In the genomic region with DNA sequence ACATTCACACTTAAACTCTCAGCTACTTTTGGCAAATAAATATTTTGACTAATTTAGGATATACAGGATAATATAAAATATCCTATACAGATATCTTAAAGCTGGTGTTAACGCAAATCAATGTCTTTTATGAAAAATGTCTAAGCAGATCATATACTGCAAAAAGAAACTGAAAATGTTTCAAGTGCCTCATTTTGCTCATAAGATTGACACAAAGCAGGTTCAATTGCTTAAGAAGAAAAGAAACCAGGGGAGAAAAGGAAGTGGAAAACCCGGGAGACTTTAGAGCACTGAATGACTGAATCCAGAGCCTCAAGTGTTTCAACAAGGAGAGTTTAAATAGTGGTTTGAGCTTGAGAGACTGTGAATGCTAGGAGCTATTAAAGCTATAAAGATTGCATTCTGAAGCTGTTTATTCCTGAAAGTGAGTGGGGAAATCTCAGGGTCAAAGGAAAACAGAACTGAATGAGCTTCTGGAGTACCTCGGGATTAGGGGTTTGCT, we compare ENCODE assay signal across 31 cellular contexts.
"Had no signal": no experiment of that assay in that cellular context is flagged by ENCODE, and none has a peak within 500 bp of the region (broad histone marks: within the 10 kb centered on the region; RNA-seq: fewer than 3 reads in every experiment).

No MANE protein-coding gene starts in this region.

- H3K4me2 ChIP-seq: smooth muscle cell had no signal

- ATAC-seq: effector memory CD8-positive, alpha-beta T cell; gastroesophageal sphincter; left cardiac atrium; stimulated activated memory B cell treated with anti-CD40 and anti-IgM and Interleukin-4, amounts not matched to agents 10 μg/mL and 1 μg/mL and 100 μg/mL, for 72 hours; stimulated activated naive CD8-positive, alpha-beta T cell treated with anti-CD3 and anti-CD28 coated beads, Interleukin-15, amount 100 ng/mL, for 72 hours had no signal

- H3K36me3 ChIP-seq: ascending aorta, gastroesophageal sphincter, right atrium auricular region, vagina had no signal

- H3K9me3 ChIP-seq: ascending aorta, gastroesophageal sphincter, right atrium auricular region, vagina had no signal

- H3K4me3 Mint-ChIP-seq: activated CD4-positive, alpha-beta memory T cell treated with anti-CD3 and anti-CD28 coated beads, Interleukin-2, amount 10 ng/mL, durations not matched to agents 7 days and 5 days; activated CD4-positive, alpha-beta T cell treated with anti-CD3 and anti-CD28 coated beads, Interleukin-2, amount 10 ng/mL, durations not matched to agents 7 days and 5 days; activated naive CD4-positive, alpha-beta T cell treated with anti-CD3 and anti-CD28 coated beads, Interleukin-2, amount 10 ng/mL, durations not matched to agents 7 days and 5 days; activated naive CD8-positive, alpha-beta T cell treated with anti-CD3 and anti-CD28 coated beads, Interleukin-2, amount 10 ng/mL, durations not matched to agents 7 days and 5 days; activated T-cell treated with anti-CD3 and anti-CD28 coated beads, Interleukin-2, amount 50 U/mL, for 24 hours; brain; effector memory CD8-positive, alpha-beta T cell; mesothelial cell of epicardium; naive B cell; neural crest cell; stimulated activated memory B cell treated with anti-CD40 and anti-IgM and Interleukin-4, amounts not matched to agents 10 μg/mL and 1 μg/mL and 100 μg/mL, for 72 hours; stimulated activated naive CD8-positive, alpha-beta T cell treated with anti-CD3 and anti-CD28 coated beads, Interleukin-15, amount 100 ng/mL, for 72 hours; type B pancreatic cell had no signal

- H3K27ac Mint-ChIP-seq: activated CD4-positive, alpha-beta memory T cell treated with anti-CD3 and anti-CD28 coated beads, Interleukin-2, amount 10 ng/mL, durations not matched to agents 7 days and 5 days; activated CD4-positive, alpha-beta T cell treated with anti-CD3 and anti-CD28 coated beads, Interleukin-2, amount 10 ng/mL, durations not matched to agents 7 days and 5 days; activated naive CD4-positive, alpha-beta T cell treated with anti-CD3 and anti-CD28 coated beads, Interleukin-2, amount 10 ng/mL, durations not matched to agents 7 days and 5 days; activated naive CD8-positive, alpha-beta T cell treated with anti-CD3 and anti-CD28 coated beads, Interleukin-2, amount 10 ng/mL, durations not matched to agents 7 days and 5 days; activated T-cell treated with anti-CD3 and anti-CD28 coated beads, Interleukin-2, amount 50 U/mL, for 24 hours; brain; effector memory CD8-positive, alpha-beta T cell; mesothelial cell of epicardium; naive B cell; stimulated activated memory B cell treated with anti-CD40 and anti-IgM and Interleukin-4, amounts not matched to agents 10 μg/mL and 1 μg/mL and 100 μg/mL, for 72 hours; stimulated activated naive CD8-positive, alpha-beta T cell treated with anti-CD3 and anti-CD28 coated beads, Interleukin-15, amount 100 ng/mL, for 72 hours; type B pancreatic cell had no signal

- H3K27me3 ChIP-seq: ascending aorta, dorsolateral prefrontal cortex, gastroesophageal sphincter, right atrium auricular region, vagina had no signal

- DNase-seq: activated CD4-positive, alpha-beta memory T cell treated with anti-CD3 and anti-CD28 coated beads, Interleukin-2, amount 10 ng/mL, durations not matched to agents 7 days and 5 days; activated CD4-positive, alpha-beta T cell treated with anti-CD3 and anti-CD28 coated beads for 1 hour; activated CD4-positive, alpha-beta T cell treated with anti-CD3 and anti-CD28 coated beads, Interleukin-2, amount 10 ng/mL, durations not matched to agents 7 days and 5 days; activated CD8-positive, alpha-beta memory T cell treated with anti-CD3 and anti-CD28 coated beads, Interleukin-2, amount 50 U/mL, for 48 hours; activated gamma-delta T cell; activated naive CD4-positive, alpha-beta T cell treated with anti-CD3 and anti-CD28 coated beads, Interleukin-2, amount 10 ng/mL, durations not matched to agents 7 days and 5 days; activated naive CD8-positive, alpha-beta T cell treated with anti-CD3 and anti-CD28 coated beads, Interleukin-2, amount 10 ng/mL, durations not matched to agents 7 days and 5 days; activated T-cell treated with anti-CD3 and anti-CD28 coated beads, Interleukin-2, amount 50 U/mL, for 24 hours; dorsolateral prefrontal cortex; effector memory CD8-positive, alpha-beta T cell; hippocampal formation; left cardiac atrium; mammary epithelial cell; naive B cell; stimulated activated CD4-positive, alpha-beta T cell treated with anti-CD3 and anti-CD28 coated beads, Interleukin-1b, Interleukin-23, amount 100 ng/mL, for 48 hours; stimulated activated CD4-positive, alpha-beta T cell treated with anti-CD3 and anti-CD28 coated beads, Interleukin-4, amount 100 ng/mL, for 4 hours; stimulated activated CD8-positive, alpha-beta memory T cell treated with anti-CD3 and anti-CD28 coated beads, Interleukin-4, amount 100 ng/mL, for 48 hours; stimulated activated naive CD8-positive, alpha-beta T cell treated with anti-CD3 and anti-CD28 coated beads, Interleukin-15, amount 100 ng/mL, for 72 hours; substantia nigra; T1000 had no signal

- H3K4me1 Mint-ChIP-seq: activated CD4-positive, alpha-beta memory T cell treated with anti-CD3 and anti-CD28 coated beads, Interleukin-2, amount 10 ng/mL, durations not matched to agents 7 days and 5 days; activated CD4-positive, alpha-beta T cell treated with anti-CD3 and anti-CD28 coated beads, Interleukin-2, amount 10 ng/mL, durations not matched to agents 7 days and 5 days; activated naive CD4-positive, alpha-beta T cell treated with anti-CD3 and anti-CD28 coated beads, Interleukin-2, amount 10 ng/mL, durations not matched to agents 7 days and 5 days; activated naive CD8-positive, alpha-beta T cell treated with anti-CD3 and anti-CD28 coated beads, Interleukin-2, amount 10 ng/mL, durations not matched to agents 7 days and 5 days; brain; mesothelial cell of epicardium; naive B cell; neural crest cell; stimulated activated memory B cell treated with anti-CD40 and anti-IgM and Interleukin-4, amounts not matched to agents 10 μg/mL and 1 μg/mL and 100 μg/mL, for 72 hours; stimulated activated naive CD8-positive, alpha-beta T cell treated with anti-CD3 and anti-CD28 coated beads, Interleukin-15, amount 100 ng/mL, for 72 hours had no signal

- H3K27me3 Mint-ChIP-seq: activated CD4-positive, alpha-beta memory T cell treated with anti-CD3 and anti-CD28 coated beads, Interleukin-2, amount 10 ng/mL, durations not matched to agents 7 days and 5 days; activated CD4-positive, alpha-beta T cell treated with anti-CD3 and anti-CD28 coated beads, Interleukin-2, amount 10 ng/mL, durations not matched to agents 7 days and 5 days; activated naive CD4-positive, alpha-beta T cell treated with anti-CD3 and anti-CD28 coated beads, Interleukin-2, amount 10 ng/mL, durations not matched to agents 7 days and 5 days; activated naive CD8-positive, alpha-beta T cell treated with anti-CD3 and anti-CD28 coated beads, Interleukin-2, amount 10 ng/mL, durations not matched to agents 7 days and 5 days; activated T-cell treated with anti-CD3 and anti-CD28 coated beads, Interleukin-2, amount 50 U/mL, for 24 hours; brain; effector memory CD8-positive, alpha-beta T cell; naive B cell; stimulated activated memory B cell treated with anti-CD40 and anti-IgM and Interleukin-4, amounts not matched to agents 10 μg/mL and 1 μg/mL and 100 μg/mL, for 72 hours; stimulated activated naive CD8-positive, alpha-beta T cell treated with anti-CD3 and anti-CD28 coated beads, Interleukin-15, amount 100 ng/mL, for 72 hours; type B pancreatic cell had no signal

- H3K36me3 Mint-ChIP-seq: activated naive CD4-positive, alpha-beta T cell treated with anti-CD3 and anti-CD28 coated beads, Interleukin-2, amount 10 ng/mL, durations not matched to agents 7 days and 5 days; activated naive CD8-positive, alpha-beta T cell treated with anti-CD3 and anti-CD28 coated beads, Interleukin-2, amount 10 ng/mL, durations not matched to agents 7 days and 5 days; brain; mesothelial cell of epicardium; naive B cell; stimulated activated memory B cell treated with anti-CD40 and anti-IgM and Interleukin-4, amounts not matched to agents 10 μg/mL and 1 μg/mL and 100 μg/mL, for 72 hours; type B pancreatic cell had no signal

- H3K4me3 ChIP-seq: ascending aorta, coronary artery, dorsolateral prefrontal cortex, gastroesophageal sphincter, right atrium auricular region, smooth muscle cell, vagina had no signal

- H3K27ac ChIP-seq: ascending aorta, coronary artery, dorsolateral prefrontal cortex, gastroesophageal sphincter, right atrium auricular region, vagina had no signal

- H3K9me3 Mint-ChIP-seq: activated CD4-positive, alpha-beta memory T cell treated with anti-CD3 and anti-CD28 coated beads, Interleukin-2, amount 10 ng/mL, durations not matched to agents 7 days and 5 days; activated CD4-positive, alpha-beta T cell treated with anti-CD3 and anti-CD28 coated beads, Interleukin-2, amount 10 ng/mL, durations not matched to agents 7 days and 5 days; activated naive CD4-positive, alpha-beta T cell treated with anti-CD3 and anti-CD28 coated beads, Interleukin-2, amount 10 ng/mL, durations not matched to agents 7 days and 5 days; activated naive CD8-positive, alpha-beta T cell treated with anti-CD3 and anti-CD28 coated beads, Interleukin-2, amount 10 ng/mL, durations not matched to agents 7 days and 5 days; activated T-cell treated with anti-CD3 and anti-CD28 coated beads, Interleukin-2, amount 50 U/mL, for 24 hours; brain; naive B cell; stimulated activated memory B cell treated with anti-CD40 and anti-IgM and Interleukin-4, amounts not matched to agents 10 μg/mL and 1 μg/mL and 100 μg/mL, for 72 hours; stimulated activated naive CD8-positive, alpha-beta T cell treated with anti-CD3 and anti-CD28 coated beads, Interleukin-15, amount 100 ng/mL, for 72 hours; type B pancreatic cell had no signal

- H3K4me1 ChIP-seq: ascending aorta, gastroesophageal sphincter, right atrium auricular region, vagina had no signal
